ENCODE assay signal across 29 cellular contexts in genomic region chr20:62408640-62409039, GRCh38. TPM values are rescaled to one million over a fixed set of nuclear protein-coding genes. Genes with fewer than 3 reads are reported as not detected.
"Had no signal": no experiment of that assay in that cellular context is flagged by ENCODE, and none has a peak within 500 bp of the region (broad histone marks: within the 10 kb centered on the region; RNA-seq: fewer than 3 reads in every experiment).

No MANE protein-coding gene starts in this region.

- ATAC-seq: activated CD8-positive, alpha-beta T cell treated with anti-CD3 and anti-CD28 coated beads for 36 hours; activated T-cell treated with anti-CD3 and anti-CD28 coated beads, Interleukin-2, amount 50 U/mL, for 72 hours; effector memory CD8-positive, alpha-beta T cell; gastrocnemius medialis; left colon; upper lobe of right lung had no signal

- H3K9me3 ChIP-seq: adrenal gland, ascending aorta, gastrocnemius medialis, ovary, prostate gland, sigmoid colon, suprapubic skin, tibial artery, upper lobe of right lung had no signal

- H3K27ac ChIP-seq: adrenal gland, ascending aorta, cardiac muscle cell, coronary artery, gastrocnemius medialis, ovary, prostate gland, sigmoid colon, suprapubic skin, tibial artery, upper lobe of right lung had no signal

- H3K4me3 ChIP-seq: adrenal gland, ascending aorta, cardiac muscle cell, coronary artery, gastrocnemius medialis, ovary, prostate gland, sigmoid colon, suprapubic skin, tibial artery, upper lobe of right lung had no signal

- H3K27me3 ChIP-seq: adrenal gland, ascending aorta, cardiac muscle cell, gastrocnemius medialis, ovary, sigmoid colon, suprapubic skin, upper lobe of right lung had no signal

- DNase-seq: activated B cell treated with CpG ODN at 0.5 μM for 24 hours; activated CD4-positive, alpha-beta T cell treated with anti-CD3 and anti-CD28 coated beads, Interleukin-2, amount 50 U/mL, for 1 hour; activated CD8-positive, alpha-beta T cell treated with anti-CD3 and anti-CD28 coated beads for 36 hours; activated naive CD4-positive, alpha-beta T cell; activated naive CD8-positive, alpha-beta T cell treated with anti-CD3 and anti-CD28 coated beads for 36 hours; activated T-cell treated with anti-CD3 and anti-CD28 coated beads, Interleukin-2, amount 50 U/mL, for 72 hours; adrenal gland; effector memory CD8-positive, alpha-beta T cell; erythroblast; gastrocnemius medialis; head of caudate nucleus; hippocampal formation; mammary epithelial cell; nephron progenitor cell; ovary; retina; sigmoid colon; small intestine; stimulated activated naive CD4-positive, alpha-beta T cell; T-helper 2 cell; tibial artery; upper lobe of right lung had no signal

- H3K36me3 ChIP-seq: adrenal gland, ascending aorta, cardiac muscle cell, gastrocnemius medialis, ovary, prostate gland, sigmoid colon, suprapubic skin, upper lobe of right lung had no signal

RNA-seq across cellular contexts. Expression of gene RBBP8NL, which starts 18.7 kb away (rescaled TPM):
- polyA plus RNA-seq: adrenal gland, cardiac muscle cell, liver, ovary had no signal
